In the genomic region with DNA sequence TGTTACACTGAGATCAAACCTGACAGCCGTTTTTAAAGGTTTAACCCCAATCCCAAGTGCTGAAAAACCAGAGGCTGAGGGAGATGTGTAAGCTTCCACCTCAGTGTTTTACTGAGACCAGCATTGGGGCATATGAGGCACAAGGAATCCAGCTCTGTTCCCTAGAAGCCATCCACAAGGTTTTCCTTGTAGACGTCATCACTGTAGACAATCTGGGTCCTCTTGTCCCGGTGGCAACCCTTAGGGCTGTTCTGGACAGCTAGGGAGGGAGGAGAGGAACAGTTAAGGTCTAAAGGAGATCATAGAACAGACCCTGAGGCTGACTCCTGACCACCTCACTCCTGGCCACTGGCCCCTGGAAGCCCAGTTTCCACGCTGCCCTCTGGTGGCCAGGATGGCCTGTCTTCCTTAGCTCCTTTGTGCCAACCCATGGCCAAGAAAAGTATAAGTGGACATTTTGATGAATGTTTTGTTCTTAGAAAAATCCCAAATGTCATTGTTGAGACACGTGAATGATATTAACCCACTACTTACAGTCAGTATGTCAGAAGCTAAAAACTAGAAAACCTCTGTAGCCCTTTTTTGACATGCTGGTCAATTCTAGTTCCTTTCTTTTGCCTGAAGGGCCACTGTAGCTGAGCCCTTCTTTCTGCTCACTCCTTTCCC, we compare ENCODE assay signal across 8 cellular contexts. TPM values are rescaled to one million over a fixed set of nuclear protein-coding genes. Genes with fewer than 3 reads are reported as not detected.
A peak's percentile ranks its signal among the peaks of the same experiment; 100 is the strongest.
DNase-seq lines count a peak whose midpoint lies in the region; ATAC-seq, FAIRE-seq and TF ChIP-seq lines count a peak whose summit lies in the region.

No MANE protein-coding gene starts in this region.

- H3K9me3 ChIP-seq in pancreas = no peaks in the 10 kb centered on the region

- peak overlapping the region in 1 of 4 donors; percentile 19 for H3K27ac ChIP-seq in pancreas

- FAIRE-seq in frontal cortex (lab: Jason Lieb, UNC) (no peak), pancreas (lab: Jason Lieb, UNC) (no peak)

- H3K4me1 Mint-ChIP-seq in activated T-cell treated with anti-CD3 and anti-CD28 coated beads, Interleukin-2, amount 50 U/mL, for 4 hours (ENCODE audit: low read depth) = peaks cover 1% of the 10 kb centered on the region

- no peak overlapping the region for H3K4me3 ChIP-seq in pancreas

- no peaks in the 10 kb centered on the region for H3K27me3 ChIP-seq in pancreas

- intact Hi-C loops in pancreas (cut with DNase I) = loop anchor here in 2 of 3 donors (10.0 kb wide), 1 partner anchor 47 kb away; a partner anchor contains a TSS

- no peak overlapping the region for H3K4me3 Mint-ChIP-seq in activated T-cell treated with anti-CD3 and anti-CD28 coated beads, Interleukin-2, amount 50 U/mL, for 4 hours

- peak; percentile 40 to 52 for ATAC-seq in activated T-cell treated with anti-CD3 and anti-CD28 coated beads, Interleukin-2, amount 50 U/mL, for 4 hours
- ATAC-seq in pancreas = peak; percentile 55 to 92 (median 80)
- no peak for ATAC-seq in GM18520 (IDR thresholded peaks at IDR 0.05; ENCODE audit: unreplicated experiment)
- ATAC-seq in GM21390 (IDR thresholded peaks at IDR 0.05; ENCODE audit: unreplicated experiment) = no peak

- 52 to 54% methylated on average over 5 of the region's 5 CpGs for WGBS in pancreas, 2 donors

- no peaks in the 10 kb centered on the region for H3K4me1 ChIP-seq in pancreas

- H3K27me3 Mint-ChIP-seq in activated T-cell treated with anti-CD3 and anti-CD28 coated beads, Interleukin-2, amount 50 U/mL, for 4 hours (ENCODE audit: low read depth) = no peaks in the 10 kb centered on the region

- no peaks in the 10 kb centered on the region for H3K9me3 Mint-ChIP-seq in activated T-cell treated with anti-CD3 and anti-CD28 coated beads, Interleukin-2, amount 50 U/mL, for 4 hours

- TF ChIP-seq CTCF in pancreas (IDR thresholded peaks at IDR 0.05) = peak; percentile 37 to 75 (median 73)

- H3K36me3 ChIP-seq in pancreas = peaks cover 0 to 26% (median 14%) of the 10 kb centered on the region in 3 donors

- DNase-seq in SHP77 (lab: John Stamatoyannopoulos, UW) (peak; percentile 35 to 47), SHP77 treated with DMSO at 0.1 percent for 48 hours (lab: John Stamatoyannopoulos, UW) (no peak), NCI-H1105 (lab: John Stamatoyannopoulos, UW) (peak; percentile 18), frontal cortex (ENCODE audit: low spot score in 2 of 2) (peak; percentile 47 to 67), pancreas (peak in 5 of 6 donors; percentile 34 to 85 (median 67))
- peak; percentile 26 for DNase-seq in activated T-cell treated with anti-CD3 and anti-CD28 coated beads, Interleukin-2, amount 50 U/mL, for 4 hours

- peaks cover 35% of the 10 kb centered on the region for H3K36me3 Mint-ChIP-seq in activated T-cell treated with anti-CD3 and anti-CD28 coated beads, Interleukin-2, amount 50 U/mL, for 4 hours (ENCODE audit: insufficient read depth)

RNA-seq across cellular contexts. Expression of a gene that starts 6.4 kb away (rescaled TPM):
- total RNA-seq in activated T-cell treated with anti-CD3 and anti-CD28 coated beads, Interleukin-2, amount 50 U/mL, for 4 hours = 1 to 10 TPM in 2 of 3 donors, under 1 TPM in 1; 0.42 to 1.5 (median 1.4) TPM
- 0.82 TPM for total RNA-seq in frontal cortex
- total RNA-seq in pancreas = 100 to 1,000 TPM in 2 of 6 donors, 10 to 100 TPM in 4; 23.4 to 330 (median 57.1) TPM
- 100 to 1,000 TPM; 101 to 117 TPM for polyA plus RNA-seq in pancreas

RNA-seq across cellular contexts. Expression of a gene that starts 6.5 kb away (rescaled TPM):
- total RNA-seq in activated T-cell treated with anti-CD3 and anti-CD28 coated beads, Interleukin-2, amount 50 U/mL, for 4 hours = 100 to 1,000 TPM; 107 to 111 (median 109) TPM
- 45.7 TPM for total RNA-seq in frontal cortex
- total RNA-seq in pancreas = 10 to 100 TPM; 22.5 to 40.8 (median 28.2) TPM
- 10 to 100 TPM; 33.8 to 43.8 TPM for polyA plus RNA-seq in pancreas

RNA-seq across cellular contexts. Expression of a gene that starts 6.7 kb away (rescaled TPM):
- 100 to 1,000 TPM; 123 to 157 (median 132) TPM for total RNA-seq in activated T-cell treated with anti-CD3 and anti-CD28 coated beads, Interleukin-2, amount 50 U/mL, for 4 hours
- total RNA-seq in frontal cortex (30.2 TPM), pancreas (10 to 100 TPM; 21.4 to 46.3 (median 25.6) TPM)
- polyA plus RNA-seq in pancreas = 100 to 1,000 TPM; 117 to 163 TPM

RNA-seq across cellular contexts. Expression of a gene that starts 19.7 kb away (rescaled TPM):
- 1 to 10 TPM; 7.1 to 9.0 (median 8.9) TPM for total RNA-seq in activated T-cell treated with anti-CD3 and anti-CD28 coated beads, Interleukin-2, amount 50 U/mL, for 4 hours
- total RNA-seq in frontal cortex (7.3 TPM), pancreas (10 to 100 TPM in 4 of 6 donors, 1 to 10 TPM in 2; 8.2 to 12.6 (median 11.0) TPM)
- polyA plus RNA-seq in pancreas = 10 to 100 TPM; 32.0 to 39.7 TPM

RNA-seq across cellular contexts. Expression of a gene that starts 24.8 kb away (rescaled TPM):
- 1 to 10 TPM in 1 of 3 donors, under 1 TPM in 2; 0.56 to 1.0 (median 0.95) TPM for total RNA-seq in activated T-cell treated with anti-CD3 and anti-CD28 coated beads, Interleukin-2, amount 50 U/mL, for 4 hours
- total RNA-seq in frontal cortex (3.7 TPM), pancreas (10 to 100 TPM in 1 of 6 donors, 1 to 10 TPM in 5; 1.1 to 14.0 (median 4.4) TPM)
- 1 to 10 TPM in 1 of 2 donors, under 1 TPM in 1; 0.63 to 1.8 TPM for polyA plus RNA-seq in pancreas

Comparison
In these comparisons a context has a peak if more than half of its experiments do, and no peak if none do; other contexts are left out.
1. ATAC-seq: peak in activated T-cell treated with anti-CD3 and anti-CD28 coated beads, Interleukin-2, amount 50 U/mL, for 4 hours (2 of 2) and pancreas (4 of 4); none in GM18520 (single experiment) and GM21390 (single experiment).
2. RNA of a gene that starts 6.4 kb away (total RNA-seq): 23.4 to 330 TPM in pancreas; 0.42 to 1.5 TPM in activated T-cell treated with anti-CD3 and anti-CD28 coated beads, Interleukin-2, amount 50 U/mL, for 4 hours and 0.82 TPM in frontal cortex (single experiment); every median in the first group is over 4 times any median in the second.